In the genomic region with DNA sequence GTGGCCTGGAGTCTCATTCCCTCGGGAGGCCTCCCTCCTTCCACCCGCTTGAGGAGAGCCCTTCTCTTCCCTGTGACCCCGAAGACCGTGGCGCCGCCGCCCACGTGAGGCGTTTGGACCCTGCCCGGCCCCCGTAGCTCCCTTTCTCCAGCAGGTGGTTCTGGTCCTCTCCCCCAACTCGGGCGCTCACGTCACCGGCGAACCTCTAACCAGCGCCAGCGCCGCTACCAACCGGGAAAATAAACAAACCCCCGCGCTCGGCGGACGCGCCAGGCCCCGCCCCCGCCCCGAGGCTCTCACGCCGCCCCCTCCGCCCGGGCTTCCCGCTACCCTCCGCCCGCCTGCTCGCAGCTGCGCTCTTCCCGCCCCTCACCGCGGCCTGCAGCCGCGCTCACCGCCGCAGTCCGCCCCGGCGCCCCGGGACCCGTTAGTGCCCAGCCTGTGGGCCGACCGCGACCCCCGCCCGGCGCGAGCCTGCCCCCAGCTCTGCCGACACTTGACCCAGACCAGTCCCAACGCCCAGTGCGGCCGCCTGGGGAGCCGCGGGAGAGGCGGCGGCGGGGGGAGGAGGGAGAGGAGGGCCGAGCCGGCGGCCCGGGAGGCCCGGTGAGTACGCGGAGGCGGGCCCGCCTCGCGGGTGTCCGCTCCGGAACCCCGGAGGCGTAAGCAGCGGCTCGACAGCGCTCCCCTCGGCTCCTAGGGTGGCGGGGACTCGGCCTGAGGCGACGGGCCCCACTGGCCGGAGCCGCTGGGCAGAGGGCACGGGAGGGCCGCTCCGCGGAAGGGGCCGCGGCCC, we compare ENCODE assay signal across 8 cellular contexts.
A peak's percentile ranks its signal among the peaks of the same experiment; 100 is the strongest.
DNase-seq lines count a peak whose midpoint lies in the region; TF ChIP-seq lines count a peak whose summit lies in the region.
"Not testable (repeated sequence)": the region's sequence is repeated elsewhere in the genome, so short reads cannot be mapped to it uniquely, and the experiment has no call there.

No MANE protein-coding gene starts in this region.

- peak overlapping the region; percentile 84 for H3K4me2 ChIP-seq in osteoblast (ENCODE audit: insufficient read depth, low read length)

- TF ChIP-seq EP300 in suprapubic skin (IDR thresholded peaks at IDR 0.05): not testable (repeated sequence)

- peak overlapping the region; percentile 76 for H3K9ac ChIP-seq in SK-N-MC (ENCODE audit: insufficient read length)

- H4K20me1 ChIP-seq in osteoblast (ENCODE audit: insufficient read depth, low read length): not testable (repeated sequence)

- not testable (repeated sequence) for H3K27me3 ChIP-seq in osteoblast (ENCODE audit: insufficient read depth, low read length); suprapubic skin

- not testable (repeated sequence) for H3K79me2 ChIP-seq in osteoblast (ENCODE audit: insufficient read depth, low read length)

- H3K9me3 ChIP-seq in SK-N-MC (ENCODE audit: low read depth, low read length); osteoblast (ENCODE audit: low read depth, low read length); suprapubic skin: not testable (repeated sequence)

- H3K36me3 ChIP-seq in SK-N-MC (ENCODE audit: insufficient read depth, low read length) (peaks cover 12% of the 10 kb centered on the region; the same call in 1 of the 2 replicates), suprapubic skin (peaks cover 15% of the 10 kb centered on the region)
- not testable (repeated sequence) for H3K36me3 ChIP-seq in osteoblast (ENCODE audit: insufficient read depth, low read length)

- WGBS in suprapubic skin: 0% methylated on average over 5 of the region's 97 CpGs

- H3K4me3 ChIP-seq in SK-N-MC: peak overlapping the region; percentile 83
- H3K4me3 ChIP-seq in osteoblast (ENCODE audit: insufficient read depth, low read length): peak overlapping the region; percentile 77
- H3K4me3 ChIP-seq in suprapubic skin: peak overlapping the region; percentile 85

- not testable (repeated sequence) for TF ChIP-seq POLR2A in suprapubic skin (IDR thresholded peaks at IDR 0.05)

- peak overlapping the region; percentile 75 for H2AFZ ChIP-seq in osteoblast (ENCODE audit: low read length)

- DNase-seq in GM04504 (ENCODE audit: low read depth) (peak; percentile 17), HCEC 1CT (peak; percentile 25), M059J (ENCODE audit: low read depth) (peak; percentile 62), head of caudate nucleus (peak; percentile 74 to 93 (median 84)), osteoblast (ENCODE audit: insufficient read length, low spot score, missing footprints) (peak; percentile 86), suprapubic skin (ENCODE audit: low spot score in 2 of 2) (peak; percentile 84 to 86)
- not testable (repeated sequence) for DNase-seq in SK-N-MC (ENCODE audit: low read depth, low spot score)
- DNase-seq in activated naive CD4-positive, alpha-beta T cell treated with anti-CD3 and anti-CD28 coated beads, Interleukin-2, amount 50 U/mL, for 16 hours: peak; percentile 69

- intact Hi-C loops in head of caudate nucleus (cut with DNase I): not testable (repeated sequence)

- H3K27ac ChIP-seq in SK-N-MC; osteoblast (ENCODE audit: low read depth, low read length): not testable (repeated sequence)
- H3K27ac ChIP-seq in suprapubic skin: peak overlapping the region; percentile 89

- TF ChIP-seq CTCF in osteoblast (IDR thresholded peaks at IDR 0.05; ENCODE audit: extremely low read depth, low read depth, low read length) (peak; percentile 10), suprapubic skin (IDR thresholded peaks at IDR 0.05) (peak in 1 of 2 donors; percentile 14)

- not testable (repeated sequence) for H3K4me1 ChIP-seq in osteoblast (ENCODE audit: insufficient read depth, low read length)
- peaks cover 20% of the 10 kb centered on the region for H3K4me1 ChIP-seq in suprapubic skin
